ENCODE assay signal across 12 cellular contexts in the genomic region with DNA sequence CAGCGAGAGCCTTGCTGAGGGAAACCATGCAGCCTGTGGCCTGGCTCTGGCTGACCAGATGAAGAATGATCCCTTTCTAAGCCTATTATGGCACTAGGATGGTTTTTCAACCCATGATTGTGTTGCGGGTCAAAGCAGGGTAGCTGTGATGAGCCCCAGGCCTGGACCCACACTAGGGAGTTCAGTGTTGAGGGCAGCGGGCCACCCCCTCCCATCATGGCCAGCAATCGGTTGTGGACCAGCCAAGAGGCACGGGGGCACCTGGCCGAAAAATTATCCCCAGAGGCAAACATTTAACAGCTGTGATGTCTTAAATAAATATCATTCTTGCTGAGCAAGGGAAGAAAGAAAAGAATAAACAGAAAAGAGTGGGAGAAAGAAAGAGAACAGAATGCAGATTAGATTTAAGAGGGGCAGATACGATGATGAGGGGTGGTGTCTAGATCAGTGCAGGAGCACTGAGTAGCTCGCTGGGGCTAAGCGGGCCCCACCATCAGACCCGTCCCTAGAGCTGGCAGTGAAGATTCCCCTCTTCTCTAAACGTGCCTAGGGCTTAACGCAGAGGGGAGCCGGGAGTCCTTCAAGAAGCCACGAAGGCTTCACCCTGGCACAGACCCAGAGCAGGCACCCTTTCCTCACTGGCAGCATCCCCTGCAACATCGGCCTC.
DNase-seq lines count a peak whose midpoint lies in the region; ATAC-seq and TF ChIP-seq lines count a peak whose summit lies in the region.
"Had no signal": no experiment of that assay in that cellular context is flagged by ENCODE, and none has a peak within 500 bp of the region (broad histone marks: within the 10 kb centered on the region; RNA-seq: fewer than 3 reads in every experiment).

No MANE protein-coding gene starts in this region.

- ATAC-seq in RWPE2 (ENCODE audit: low read depth) (no peak), sciatic nerve (peak; percentile 51), GM21423 (IDR thresholded peaks at IDR 0.05; ENCODE audit: unreplicated experiment) (no peak)
- ATAC-seq in stimulated activated naive CD8-positive, alpha-beta T cell treated with anti-CD3 and anti-CD28 coated beads, Interleukin-15, Interleukin-2, amounts not matched to agents 100 U/mL and 50 U/mL, for 24 hours: no peak
- ATAC-seq: stimulated activated memory B cell treated with anti-CD40 and anti-IgM and Interleukin-4, amounts not matched to agents 10 μg/mL and 1 μg/mL and 100 μg/mL, for 72 hours had no signal

- H3K36me3 ChIP-seq in RWPE2 (ENCODE audit: low read depth): no peaks in the 10 kb centered on the region

- H3K27me3 ChIP-seq in RWPE2 (ENCODE audit: insufficient read depth, poor library complexity, severe bottlenecking): no peaks in the 10 kb centered on the region

- peak overlapping the region; percentile 45 for H3K4me3 ChIP-seq in AG10803 (ENCODE audit: low read length)
- no peak overlapping the region for H3K4me3 ChIP-seq in RWPE2 (ENCODE audit: severe bottlenecking)
- peak overlapping the region; percentile 13 for H3K4me3 ChIP-seq in fibroblast of mammary gland (ENCODE audit: control insufficient read depth, low read depth, low read length)

- TF ChIP-seq CTCF in AG10803 (conservative IDR thresholded peaks at IDR 0.05; ENCODE audit: low read length) (no peak), RWPE2 (IDR thresholded peaks at IDR 0.05; ENCODE audit: poor library complexity, severe bottlenecking) (no peak), fibroblast of mammary gland (conservative IDR thresholded peaks at IDR 0.05; ENCODE audit: control insufficient read depth, insufficient read depth, low read depth, low read length) (no peak)

- DNase-seq in AG10803 (ENCODE audit: low read depth): no peak
- DNase-seq in RWPE2 (ENCODE audit: low spot score): no peak
- DNase-seq in fibroblast of mammary gland (ENCODE audit: low read depth): no peak
- no peak for DNase-seq in sciatic nerve (ENCODE audit: low spot score)
- DNase-seq in stimulated activated naive CD8-positive, alpha-beta T cell treated with anti-CD3 and anti-CD28 coated beads, Interleukin-15, Interleukin-2, amounts not matched to agents 100 U/mL and 50 U/mL, for 24 hours: no peak
- no peak for DNase-seq in SKM-1 (lab: John Stamatoyannopoulos, UW; ENCODE audit: unreplicated experiment)
- no peak for DNase-seq in activated CD4-positive, alpha-beta T cell treated with anti-CD3 and anti-CD28 coated beads, Interleukin-2, amount 50 U/mL, for 48 hours
- DNase-seq: activated CD4-positive, alpha-beta T cell treated with anti-CD3 and anti-CD28 coated beads for 1 hour; CD4-positive, alpha-beta memory T cell; NCI-H187 had no signal

- H3K4me1 ChIP-seq in RWPE2 (ENCODE audit: insufficient read depth, poor library complexity, severe bottlenecking): peaks cover 13% of the 10 kb centered on the region

- H3K27ac ChIP-seq in RWPE2 (ENCODE audit: poor library complexity, severe bottlenecking): peak overlapping the region; percentile 85

- H3K9me3 ChIP-seq in RWPE2 (ENCODE audit: severe bottlenecking): no peaks in the 10 kb centered on the region

- intact Hi-C loops in sciatic nerve (cut with DNase I): no loop called here
